Comparison of ENCODE assay signal across 14 cellular contexts in the genomic region with DNA sequence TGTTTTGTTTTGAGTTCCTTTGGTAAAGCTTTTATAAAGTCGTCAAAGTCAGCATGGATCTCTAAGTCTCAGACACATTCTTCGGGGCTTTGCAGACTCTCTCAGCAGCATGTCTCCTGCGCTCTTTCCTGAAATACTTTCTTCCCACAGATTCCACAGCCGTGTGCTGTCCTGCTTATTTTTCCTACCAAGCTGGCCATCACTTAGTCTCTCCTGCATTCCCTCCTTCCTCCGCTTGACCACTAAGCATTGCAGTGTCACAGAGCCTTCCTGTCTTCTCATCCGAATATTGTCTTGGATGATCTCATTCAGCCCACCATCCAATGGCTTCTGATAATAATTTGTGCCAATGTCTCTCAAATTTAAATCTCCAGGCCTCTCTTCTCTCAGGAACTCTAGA.
"Had no signal": no experiment of that assay in that cellular context is flagged by ENCODE, and none has a peak within 500 bp of the region (broad histone marks: within the 10 kb centered on the region; RNA-seq: fewer than 3 reads in every experiment).

No MANE protein-coding gene starts in this region.

- H3K4me1 Mint-ChIP-seq: activated naive CD4-positive, alpha-beta T cell treated with anti-CD3 and anti-CD28 coated beads, Interleukin-2, amount 50 U/mL, for 24 hours; immature natural killer cell; natural killer cell had no signal

- H3K9me3 ChIP-seq: esophagus muscularis mucosa, stomach, uterus had no signal

- ATAC-seq: left colon, natural killer cell, T-helper 17 cell had no signal

- DNase-seq: activated CD4-positive, alpha-beta T cell treated with anti-CD3 and anti-CD28 coated beads, Interleukin-2, amount 50 U/mL, for 1 hour; activated CD4-positive, CD25-positive, alpha-beta regulatory T cell; amniotic stem cell; foreskin fibroblast; glutamatergic neuron; immature natural killer cell; left colon; natural killer cell; stomach; T-helper 17 cell; uterus had no signal

- H3K4me3 ChIP-seq: esophagus muscularis mucosa, stomach, uterus had no signal

- H3K36me3 ChIP-seq: esophagus muscularis mucosa, stomach, uterus had no signal

- H3K27ac Mint-ChIP-seq: activated naive CD4-positive, alpha-beta T cell treated with anti-CD3 and anti-CD28 coated beads, Interleukin-2, amount 50 U/mL, for 24 hours; activated T-helper 2 cell treated with anti-CD3 and anti-CD28 coated beads, Interferon-gamma antibody, Interleukin-2, Interleukin-4, amounts not matched to agents 10 μg/mL and 5 μg/mL and 100 μg/mL, durations not matched to agents 14 hours and 24 hours and 36 hours; immature natural killer cell; natural killer cell; T-helper 17 cell had no signal

- H3K27me3 Mint-ChIP-seq: activated naive CD4-positive, alpha-beta T cell treated with anti-CD3 and anti-CD28 coated beads, Interleukin-2, amount 50 U/mL, for 24 hours had no signal

- H3K36me3 Mint-ChIP-seq: activated naive CD4-positive, alpha-beta T cell treated with anti-CD3 and anti-CD28 coated beads, Interleukin-2, amount 50 U/mL, for 24 hours; immature natural killer cell; natural killer cell had no signal

- H3K9me3 Mint-ChIP-seq: activated T-helper 2 cell treated with anti-CD3 and anti-CD28 coated beads, Interferon-gamma antibody, Interleukin-2, Interleukin-4, amounts not matched to agents 10 μg/mL and 5 μg/mL and 100 μg/mL, durations not matched to agents 14 hours and 24 hours and 36 hours; immature natural killer cell; natural killer cell had no signal

- H3K27ac ChIP-seq: esophagus muscularis mucosa, stomach had no signal

- H3K4me3 Mint-ChIP-seq: activated naive CD4-positive, alpha-beta T cell treated with anti-CD3 and anti-CD28 coated beads, Interleukin-2, amount 50 U/mL, for 24 hours; immature natural killer cell; natural killer cell; T-helper 17 cell had no signal
